Comparison of ENCODE assay signal across 1 cellular context in the genomic region with DNA sequence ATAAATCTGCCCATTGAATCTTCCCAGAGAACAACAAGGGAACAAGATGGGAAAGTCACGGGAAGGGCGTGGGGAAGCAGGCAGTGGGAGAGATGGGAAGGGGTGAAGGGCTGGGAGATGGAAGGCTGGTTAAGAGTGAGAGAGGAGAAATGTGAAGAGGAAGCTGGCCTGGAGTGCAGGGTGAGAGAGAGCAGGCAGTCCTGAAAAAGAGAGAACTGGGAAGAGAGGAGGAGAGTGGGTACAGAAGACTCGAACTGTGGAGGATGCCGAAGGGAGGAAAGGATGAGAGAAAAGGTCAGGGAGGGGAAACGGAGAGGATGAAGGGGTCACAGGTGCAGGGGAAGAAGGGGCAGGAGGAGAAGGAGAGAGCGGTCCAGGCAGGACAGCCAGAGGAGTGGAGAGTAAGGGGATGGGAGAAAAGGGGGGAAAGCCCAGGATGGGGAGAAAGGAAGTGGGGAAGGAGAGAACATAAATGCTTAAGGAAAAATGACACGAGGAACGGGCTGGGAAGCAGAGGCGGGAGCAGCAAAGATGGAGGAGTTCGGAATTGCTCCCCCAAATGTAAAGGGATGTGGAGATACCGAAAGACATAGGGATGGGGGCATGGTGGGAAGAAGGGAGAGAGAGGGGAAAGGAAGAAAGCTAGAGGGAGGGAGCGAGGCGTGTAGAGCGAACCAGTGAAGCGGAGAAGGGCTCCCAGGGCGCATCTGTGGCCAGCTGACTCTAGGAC.
TF ChIP-seq lines count a peak whose summit lies in the region.

No MANE protein-coding gene starts in this region.

TF ChIP-seq in H1, 55 proteins besides CTCF, POLR2A, EP300 and RAD21:
- TF ChIP-seq CBX8 (IDR thresholded peaks at IDR 0.05; ENCODE audit: borderline replicate concordance, low read depth, low read length) (no peak), ASH2L (IDR thresholded peaks at IDR 0.05; ENCODE audit: low read length) (peak; percentile 0), PHF8 (conservative IDR thresholded peaks at IDR 0.05; ENCODE audit: low read depth, low read length) (no peak), BRCA1 (IDR thresholded peaks at IDR 0.05; ENCODE audit: low read depth, low read length) (no peak), SUZ12 (IDR thresholded peaks at IDR 0.05; ENCODE audit: low read length) (0 out of 2 replicates have a peak, but pooled peaks have one; percentile 29)
